In the genomic region with DNA sequence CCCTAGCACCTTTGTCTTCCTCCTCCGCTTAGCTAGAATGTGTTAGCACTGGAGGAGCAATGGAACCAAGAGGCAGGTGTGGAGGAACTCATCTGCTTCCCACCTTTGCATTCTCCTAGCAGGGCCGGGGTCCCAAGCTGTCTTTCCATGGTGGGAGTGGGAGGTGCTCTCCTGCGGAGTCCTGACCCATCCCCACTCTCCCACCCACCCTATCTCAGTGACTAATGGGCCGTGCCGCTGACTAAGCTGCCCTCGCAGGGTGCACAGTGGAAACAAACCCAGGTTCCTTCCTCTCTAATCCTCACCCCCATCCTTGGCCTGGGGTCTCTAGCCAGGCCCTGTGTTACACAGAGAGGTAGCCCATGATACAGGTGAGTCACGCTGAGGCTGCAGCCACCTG, we compare ENCODE assay signal across 13 cellular contexts.
DNase-seq lines count a peak whose midpoint lies in the region; ATAC-seq and TF ChIP-seq lines count a peak whose summit lies in the region.
"Had no signal": no experiment of that assay in that cellular context is flagged by ENCODE, and none has a peak within 500 bp of the region (broad histone marks: within the 10 kb centered on the region; RNA-seq: fewer than 3 reads in every experiment).

No MANE protein-coding gene starts in this region.

- H3K27ac Mint-ChIP-seq in T-helper 1 cell treated with Interleukin-12 subunit alpha and Interleukin-12 subunit beta and Interleukin-4 antibody, amounts not matched to agents 30 μg/mL and 1 μg/mL, for 36 hours, result peak overlapping the region; percentile 97
- peak overlapping the region; percentile 95 for H3K27ac Mint-ChIP-seq in activated CD8-positive, alpha-beta T cell treated with anti-CD3 and anti-CD28 coated beads for 36 hours
- peak overlapping the region; percentile 94 for H3K27ac Mint-ChIP-seq in dendritic cell treated with granulocyte-macrophage colony-stimulating factor and Interleukin-4, amounts not matched to agents 40 ng/mL and 50 ng/mL, for 4 days
- H3K27ac Mint-ChIP-seq: type B pancreatic cell had no signal

- H3K9me3 Mint-ChIP-seq in T-helper 1 cell treated with Interleukin-12 subunit alpha and Interleukin-12 subunit beta and Interleukin-4 antibody, amounts not matched to agents 30 μg/mL and 1 μg/mL, for 36 hours, result no peaks in the 10 kb centered on the region
- no peaks in the 10 kb centered on the region for H3K9me3 Mint-ChIP-seq in activated CD8-positive, alpha-beta T cell treated with anti-CD3 and anti-CD28 coated beads for 36 hours
- H3K9me3 Mint-ChIP-seq in dendritic cell treated with granulocyte-macrophage colony-stimulating factor and Interleukin-4, amounts not matched to agents 40 ng/mL and 50 ng/mL, for 4 days, result no peaks in the 10 kb centered on the region
- H3K9me3 Mint-ChIP-seq: type B pancreatic cell had no signal

- peaks cover 4% of the 10 kb centered on the region for H3K36me3 Mint-ChIP-seq in T-helper 1 cell treated with Interleukin-12 subunit alpha and Interleukin-12 subunit beta and Interleukin-4 antibody, amounts not matched to agents 30 μg/mL and 1 μg/mL, for 36 hours (ENCODE audit: low read depth)
- H3K36me3 Mint-ChIP-seq in activated CD8-positive, alpha-beta T cell treated with anti-CD3 and anti-CD28 coated beads for 36 hours (ENCODE audit: low read depth), result no peaks in the 10 kb centered on the region
- H3K36me3 Mint-ChIP-seq in dendritic cell treated with granulocyte-macrophage colony-stimulating factor and Interleukin-4, amounts not matched to agents 40 ng/mL and 50 ng/mL, for 4 days (ENCODE audit: low read depth), result no peaks in the 10 kb centered on the region
- H3K36me3 Mint-ChIP-seq: type B pancreatic cell had no signal

- intact Hi-C loops in activated CD8-positive, alpha-beta T cell treated with anti-CD3 and anti-CD28 coated beads for 36 hours (cut with micrococcal nuclease), result loop anchor here (10.0 kb wide), 1 partner anchor 166 kb away; no protein-coding TSS in a partner anchor
- intact Hi-C loops in dendritic cell treated with granulocyte-macrophage colony-stimulating factor and Interleukin-4, amounts not matched to agents 40 ng/mL and 50 ng/mL, for 4 days (cut with micrococcal nuclease), result no loop called here

- DNase-seq in T-helper 1 cell (no peak), AML-193 (lab: John Stamatoyannopoulos, UW) (no peak), right atrium auricular region (ENCODE audit: low spot score) (no peak), globus pallidus (ENCODE audit: low spot score) (no peak)
- DNase-seq in activated CD8-positive, alpha-beta T cell treated with anti-CD3 and anti-CD28 coated beads for 36 hours, result peak; percentile 73
- peak; percentile 74 for DNase-seq in stimulated activated CD8-positive, alpha-beta memory T cell treated with anti-CD3 and anti-CD28 coated beads, Interleukin-4, amount 100 ng/mL, for 48 hours
- DNase-seq: 8988T, amniotic stem cell, NCI-H1048, Peyer's patch had no signal

- no peak for TF ChIP-seq CTCF in activated CD8-positive, alpha-beta T cell treated with anti-CD3 and anti-CD28 coated beads for 36 hours (IDR thresholded peaks at IDR 0.05)
- no peak for TF ChIP-seq CTCF in right atrium auricular region (IDR thresholded peaks at IDR 0.05)

- POLR2A ChIA-PET in activated CD8-positive, alpha-beta T cell treated with anti-CD3 and anti-CD28 coated beads for 36 hours (lab: Charles Lee), result interaction anchor here (1.0 to 4.1 kb wide), 5 partner anchors 8 to 100 kb away, joined by 3 to 21 read pairs (median 4); no protein-coding TSS in a partner anchor

- no peaks in the 10 kb centered on the region for H3K27me3 ChIP-seq in right atrium auricular region
- H3K27me3 ChIP-seq: Peyer's patch had no signal

- ATAC-seq in activated CD8-positive, alpha-beta T cell treated with anti-CD3 and anti-CD28 coated beads for 36 hours, result peak; percentile 40

- peaks cover 0 to 14% of the 10 kb centered on the region in 2 donors for H3K4me1 ChIP-seq in right atrium auricular region

- H3K4me3 Mint-ChIP-seq in T-helper 1 cell treated with Interleukin-12 subunit alpha and Interleukin-12 subunit beta and Interleukin-4 antibody, amounts not matched to agents 30 μg/mL and 1 μg/mL, for 36 hours, result no peak overlapping the region
- no peak overlapping the region for H3K4me3 Mint-ChIP-seq in activated CD8-positive, alpha-beta T cell treated with anti-CD3 and anti-CD28 coated beads for 36 hours
- no peak overlapping the region for H3K4me3 Mint-ChIP-seq in dendritic cell treated with granulocyte-macrophage colony-stimulating factor and Interleukin-4, amounts not matched to agents 40 ng/mL and 50 ng/mL, for 4 days
- H3K4me3 Mint-ChIP-seq: type B pancreatic cell had no signal

- CTCF ChIA-PET in activated CD8-positive, alpha-beta T cell treated with anti-CD3 and anti-CD28 coated beads for 36 hours (lab: Charles Lee), result interaction anchor here (1.1 to 1.3 kb wide), 2 partner anchors 9 to 61 kb away, joined by 3 to 4 read pairs; no protein-coding TSS in a partner anchor

- no peak overlapping the region for H3K27ac ChIP-seq in right atrium auricular region

- H3K4me3 ChIP-seq in right atrium auricular region, result no peak overlapping the region
- H3K4me3 ChIP-seq: Peyer's patch had no signal

- peaks cover 71% of the 10 kb centered on the region for H3K4me1 Mint-ChIP-seq in T-helper 1 cell treated with Interleukin-12 subunit alpha and Interleukin-12 subunit beta and Interleukin-4 antibody, amounts not matched to agents 30 μg/mL and 1 μg/mL, for 36 hours (ENCODE audit: low read depth)
- H3K4me1 Mint-ChIP-seq in activated CD8-positive, alpha-beta T cell treated with anti-CD3 and anti-CD28 coated beads for 36 hours (ENCODE audit: low read depth), result peaks cover 95% of the 10 kb centered on the region
- peaks cover 87% of the 10 kb centered on the region for H3K4me1 Mint-ChIP-seq in dendritic cell treated with granulocyte-macrophage colony-stimulating factor and Interleukin-4, amounts not matched to agents 40 ng/mL and 50 ng/mL, for 4 days (ENCODE audit: low read depth)

- no peaks in the 10 kb centered on the region for H3K36me3 ChIP-seq in right atrium auricular region
- H3K36me3 ChIP-seq: Peyer's patch had no signal

- H3K9me3 ChIP-seq in right atrium auricular region, result no peaks in the 10 kb centered on the region
- H3K9me3 ChIP-seq: Peyer's patch had no signal

- no peaks in the 10 kb centered on the region for H3K27me3 Mint-ChIP-seq in T-helper 1 cell treated with Interleukin-12 subunit alpha and Interleukin-12 subunit beta and Interleukin-4 antibody, amounts not matched to agents 30 μg/mL and 1 μg/mL, for 36 hours (ENCODE audit: low read depth)
- H3K27me3 Mint-ChIP-seq in activated CD8-positive, alpha-beta T cell treated with anti-CD3 and anti-CD28 coated beads for 36 hours, result no peaks in the 10 kb centered on the region
- H3K27me3 Mint-ChIP-seq in dendritic cell treated with granulocyte-macrophage colony-stimulating factor and Interleukin-4, amounts not matched to agents 40 ng/mL and 50 ng/mL, for 4 days, result peaks cover 5% of the 10 kb centered on the region

Comparison
In these comparisons a context has a peak if more than half of its experiments do, and no peak if none do; other contexts are left out.
1. DNase-seq: peak in activated CD8-positive, alpha-beta T cell treated with anti-CD3 and anti-CD28 coated beads for 36 hours (single experiment) and stimulated activated CD8-positive, alpha-beta memory T cell treated with anti-CD3 and anti-CD28 coated beads, Interleukin-4, amount 100 ng/mL, for 48 hours (single experiment); none in T-helper 1 cell (0 of 5), AML-193 (0 of 2), right atrium auricular region (single experiment) and globus pallidus (single experiment).
2. Peak in every context shown above with its lines, with median percentiles within 50 percentile points of each other: H3K27ac Mint-ChIP-seq.